Comparison of ENCODE assay signal across 25 cellular contexts in the genomic region with DNA sequence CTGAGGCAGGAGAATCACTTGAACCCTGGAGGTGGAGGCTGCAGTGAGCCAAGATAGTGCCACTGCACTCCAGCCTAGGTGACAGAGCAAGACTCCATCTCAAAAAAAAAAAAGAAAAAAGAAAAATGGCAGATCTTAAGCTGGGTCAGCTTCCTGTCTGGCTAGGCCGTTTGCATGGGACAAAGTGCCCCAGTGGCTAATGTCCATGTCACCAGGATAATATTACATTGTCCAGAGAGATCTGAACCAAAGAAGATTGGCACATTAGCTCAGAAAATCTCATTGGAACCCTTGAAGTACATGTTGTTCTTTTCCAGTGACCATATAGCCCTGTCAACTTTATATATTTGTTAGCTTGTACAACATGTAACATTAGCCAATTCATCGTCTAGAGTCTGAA.
"Had no signal": no experiment of that assay in that cellular context is flagged by ENCODE, and none has a peak within 500 bp of the region (broad histone marks: within the 10 kb centered on the region; RNA-seq: fewer than 3 reads in every experiment).

No MANE protein-coding gene starts in this region.

- H3K9me3 ChIP-seq: stomach, suprapubic skin, testis, thoracic aorta, thyroid gland, tibial artery, transverse colon, upper lobe of right lung, uterus, vagina had no signal

- DNase-seq: stimulated activated CD4-positive, alpha-beta T cell treated with anti-CD3 and anti-CD28 coated beads, Interleukin-2, amount 100 ng/mL, for 48 hours; stimulated activated CD4-positive, alpha-beta T cell treated with anti-CD3 and anti-CD28 coated beads, Interleukin-4, amount 100 ng/mL, for 1 hour; stimulated activated CD4-positive, alpha-beta T cell treated with anti-CD3 and anti-CD28 coated beads, Interleukin-4, amount 100 ng/mL, for 24 hours; stimulated activated CD4-positive, alpha-beta T cell treated with anti-CD3 and anti-CD28 coated beads, Interleukin-4, amount 100 ng/mL, for 4 hours; stimulated activated CD8-positive, alpha-beta memory T cell treated with anti-CD3 and anti-CD28 coated beads, Interleukin-4, amount 100 ng/mL, for 48 hours; stimulated activated naive B cell treated with anti-CD40 and anti-IgM and Interleukin-4, amounts not matched to agents 10 μg/mL and 1 μg/mL and 100 μg/mL, for 72 hours; stimulated activated naive CD4-positive, alpha-beta T cell; stimulated activated naive CD4-positive, alpha-beta T cell treated with Interleukin-2 at 50 U/mL for 16 hours; stimulated activated naive CD8-positive, alpha-beta T cell treated with anti-CD3 and anti-CD28 coated beads, Interleukin-15, amount 100 ng/mL, for 72 hours; stimulated activated naive CD8-positive, alpha-beta T cell treated with anti-CD3 and anti-CD28 coated beads, Interleukin-15, Interleukin-2, amounts not matched to agents 100 U/mL and 50 U/mL, for 24 hours; stomach; substantia nigra; testis; thyroid gland; tibial artery; transverse colon; upper lobe of left lung; upper lobe of right lung; uterus had no signal

- ATAC-seq: stimulated activated effector memory CD8-positive, alpha-beta T cell treated with anti-CD3 and anti-CD28 coated beads, Interleukin-12 subunit alpha, Interleukin-12 subunit beta, amount 100 ng/mL, for 72 hours; stimulated activated memory B cell treated with anti-CD40 and anti-IgM and Interleukin-4, amounts not matched to agents 10 μg/mL and 1 μg/mL and 100 μg/mL, for 72 hours; stimulated activated naive B cell treated with anti-CD40 and anti-IgM and Interleukin-4, amounts not matched to agents 10 μg/mL and 1 μg/mL and 100 μg/mL, for 72 hours; stimulated activated naive CD8-positive, alpha-beta T cell treated with anti-CD3 and anti-CD28 coated beads, Interleukin-15, amount 100 ng/mL, for 72 hours; stimulated activated naive CD8-positive, alpha-beta T cell treated with anti-CD3 and anti-CD28 coated beads, Interleukin-15, Interleukin-2, amounts not matched to agents 100 U/mL and 50 U/mL, for 24 hours; upper lobe of right lung had no signal

- H3K4me1 ChIP-seq: stomach, suprapubic skin, testis, thyroid gland, tibial artery, tibial nerve, transverse colon, upper lobe of left lung, upper lobe of right lung, uterus had no signal

- H3K4me3 ChIP-seq: stomach, suprapubic skin, testis, thoracic aorta, thyroid gland, tibial artery, tibial nerve, transverse colon, upper lobe of left lung, upper lobe of right lung, uterus, vagina had no signal

- H3K27ac ChIP-seq: stomach, suprapubic skin, testis, thoracic aorta, thyroid gland, tibial artery, tibial nerve, transverse colon, upper lobe of left lung, upper lobe of right lung, uterus, vagina had no signal

- H3K36me3 ChIP-seq: stomach, suprapubic skin, thoracic aorta, thyroid gland, tibial nerve, transverse colon, upper lobe of left lung, upper lobe of right lung, uterus, vagina had no signal

- H3K27me3 ChIP-seq: stomach, suprapubic skin, testis, thyroid gland, tibial artery, tibial nerve, transverse colon, upper lobe of right lung, uterus, vagina had no signal
